In genomic region chr3:9074079-9074478, GRCh38 we compare ENCODE assay signal across 24 cellular contexts.
A peak's percentile ranks its signal among the peaks of the same experiment; 100 is the strongest.
DNase-seq lines count a peak whose midpoint lies in the region; ATAC-seq and TF ChIP-seq lines count a peak whose summit lies in the region.
"Had no signal": no experiment of that assay in that cellular context is flagged by ENCODE, and none has a peak within 500 bp of the region (broad histone marks: within the 10 kb centered on the region; RNA-seq: fewer than 3 reads in every experiment).

No MANE protein-coding gene starts in this region.

- no peaks in the 10 kb centered on the region for H3K27me3 Mint-ChIP-seq in activated CD4-positive, alpha-beta memory T cell treated with anti-CD3 and anti-CD28 coated beads, Interleukin-2, amount 10 ng/mL, durations not matched to agents 7 days and 5 days
- H3K27me3 Mint-ChIP-seq: activated naive CD8-positive, alpha-beta T cell; activated T-helper 17 cell treated with anti-CD3 and anti-CD28 coated beads, Interleukin-2, amount 50 U/mL, for 72 hours had no signal

- CTCF ChIA-PET in activated CD4-positive, alpha-beta memory T cell treated with anti-CD3 and anti-CD28 coated beads, Interleukin-2, amount 10 ng/mL, durations not matched to agents 7 days and 5 days (lab: Charles Lee): no interaction called here

- H3K36me3 Mint-ChIP-seq in activated CD4-positive, alpha-beta memory T cell treated with anti-CD3 and anti-CD28 coated beads, Interleukin-2, amount 10 ng/mL, durations not matched to agents 7 days and 5 days (ENCODE audit: low read depth): no peaks in the 10 kb centered on the region
- H3K36me3 Mint-ChIP-seq: activated naive CD8-positive, alpha-beta T cell; T-cell had no signal

- DNase-seq in GM04503 (ENCODE audit: low read depth) (peak; percentile 53), amniotic epithelial cell (ENCODE audit: low read depth) (peak; percentile 3), foreskin keratinocyte (peak in 1 of 2 donors; percentile 51), thoracic aorta (ENCODE audit: low spot score) (no peak), NCI-H2171 treated with DMSO at 0.1 percent for 48 hours (lab: John Stamatoyannopoulos, UW) (no peak)
- DNase-seq in activated CD4-positive, alpha-beta memory T cell treated with anti-CD3 and anti-CD28 coated beads, Interleukin-2, amount 10 ng/mL, durations not matched to agents 7 days and 5 days: no peak
- DNase-seq: C1 segment of cervical spinal cord; dorsolateral prefrontal cortex; left colon; NCI-H187; NCI-H2227 treated with DMSO at 0.1 percent for 48 hours; NCI-H774; OCI-M1; SHP77; stimulated activated naive CD4-positive, alpha-beta T cell; T-cell had no signal

- POLR2A ChIA-PET in activated CD4-positive, alpha-beta memory T cell treated with anti-CD3 and anti-CD28 coated beads, Interleukin-2, amount 10 ng/mL, durations not matched to agents 7 days and 5 days (lab: Charles Lee): interaction anchor here (0.6 kb wide), 1 partner anchor 446 kb away, joined by 3 read pairs; no protein-coding TSS in a partner anchor

- ATAC-seq in foreskin keratinocyte (peak; percentile 59), thoracic aorta (ENCODE audit: insufficient number of reproducible peaks, low FRiP score, low read depth) (peak; percentile 61), GM19328 (IDR thresholded peaks at IDR 0.05; ENCODE audit: unreplicated experiment) (no peak)
- ATAC-seq: activated T-helper 17 cell treated with anti-CD3 and anti-CD28 coated beads, Interleukin-2, amount 50 U/mL, for 72 hours; GM23338; left colon; T-cell had no signal

- H3K36me3 ChIP-seq in thoracic aorta: no peaks in the 10 kb centered on the region

- no peaks in the 10 kb centered on the region for H3K4me1 Mint-ChIP-seq in activated CD4-positive, alpha-beta memory T cell treated with anti-CD3 and anti-CD28 coated beads, Interleukin-2, amount 10 ng/mL, durations not matched to agents 7 days and 5 days
- H3K4me1 Mint-ChIP-seq: activated T-helper 17 cell treated with anti-CD3 and anti-CD28 coated beads, Interleukin-2, amount 50 U/mL, for 72 hours; nephron; T-cell had no signal

- no peak overlapping the region for H3K27ac Mint-ChIP-seq in activated CD4-positive, alpha-beta memory T cell treated with anti-CD3 and anti-CD28 coated beads, Interleukin-2, amount 10 ng/mL, durations not matched to agents 7 days and 5 days
- H3K27ac Mint-ChIP-seq: activated naive CD8-positive, alpha-beta T cell; activated T-helper 17 cell treated with anti-CD3 and anti-CD28 coated beads, Interleukin-2, amount 50 U/mL, for 72 hours; GM23338; nephron; T-cell had no signal

- H3K27me3 ChIP-seq in foreskin keratinocyte: no peaks in the 10 kb centered on the region
- no peaks in the 10 kb centered on the region for H3K27me3 ChIP-seq in thoracic aorta (replicated peaks; ENCODE audit: insufficient read depth)
- H3K27me3 ChIP-seq: dorsolateral prefrontal cortex, tibial nerve had no signal

- H3K4me1 ChIP-seq in foreskin keratinocyte (peaks cover 12% of the 10 kb centered on the region), thoracic aorta (ENCODE audit: control insufficient read depth in 1 of 2, low read depth in 2 of 2) (peaks cover 3 to 5% of the 10 kb centered on the region in 2 donors)
- H3K4me1 ChIP-seq: tibial nerve had no signal

- no peaks in the 10 kb centered on the region for H3K9me3 ChIP-seq in thoracic aorta
- H3K9me3 ChIP-seq: tibial nerve had no signal

- H3K4me3 ChIP-seq in thoracic aorta: no peak overlapping the region
- H3K4me3 ChIP-seq: dorsolateral prefrontal cortex, GM23338, skin epidermis, tibial nerve had no signal

- H3K27ac ChIP-seq in foreskin keratinocyte: no peak overlapping the region
- H3K27ac ChIP-seq in thoracic aorta: peak overlapping the region in 1 of 2 donors; percentile 68
- H3K27ac ChIP-seq: epithelial cell of prostate, skin epidermis, tibial nerve had no signal

- TF ChIP-seq CTCF in foreskin keratinocyte (conservative IDR thresholded peaks at IDR 0.05) (no peak), thoracic aorta (IDR thresholded peaks at IDR 0.05) (no peak)

- no peak overlapping the region for H3K4me3 Mint-ChIP-seq in activated CD4-positive, alpha-beta memory T cell treated with anti-CD3 and anti-CD28 coated beads, Interleukin-2, amount 10 ng/mL, durations not matched to agents 7 days and 5 days
- H3K4me3 Mint-ChIP-seq: activated naive CD8-positive, alpha-beta T cell; activated T-helper 17 cell treated with anti-CD3 and anti-CD28 coated beads, Interleukin-2, amount 50 U/mL, for 72 hours; GM23338; nephron; T-cell had no signal

- H3K9me3 Mint-ChIP-seq in activated CD4-positive, alpha-beta memory T cell treated with anti-CD3 and anti-CD28 coated beads, Interleukin-2, amount 10 ng/mL, durations not matched to agents 7 days and 5 days: no peaks in the 10 kb centered on the region
- H3K9me3 Mint-ChIP-seq: activated T-helper 17 cell treated with anti-CD3 and anti-CD28 coated beads, Interleukin-2, amount 50 U/mL, for 72 hours; GM23338; nephron; T-cell had no signal

Comparison
In these comparisons a context has a peak if more than half of its experiments do, and no peak if none do; other contexts are left out.
1. DNase-seq: peak in GM04503 (single experiment) and amniotic epithelial cell (single experiment); none in thoracic aorta (single experiment), activated CD4-positive, alpha-beta memory T cell treated with anti-CD3 and anti-CD28 coated beads, Interleukin-2, amount 10 ng/mL, durations not matched to agents 7 days and 5 days (single experiment) and NCI-H2171 treated with DMSO at 0.1 percent for 48 hours (single experiment).